1 cellular context compared by ENCODE assay signal in the genomic region with DNA sequence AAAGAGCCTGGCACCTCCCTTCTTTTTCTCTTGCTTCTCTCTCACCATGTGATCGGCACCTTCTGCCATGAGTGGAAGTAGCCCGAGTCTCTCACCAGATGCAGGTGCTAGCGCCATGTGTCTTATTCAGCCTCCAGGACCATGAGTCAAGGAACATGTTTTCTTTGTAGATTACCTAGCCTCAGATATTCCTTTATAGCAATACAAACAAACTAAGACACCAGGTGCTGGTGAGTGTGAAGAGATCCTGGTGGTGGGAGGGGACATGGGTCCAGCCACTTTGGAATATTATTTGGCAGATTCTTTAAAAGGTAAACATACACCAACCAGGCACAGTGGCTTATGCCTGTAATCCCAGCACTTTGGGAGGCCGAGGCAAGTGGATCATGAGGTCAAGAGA.
TF ChIP-seq lines count a peak whose summit lies in the region.

No MANE protein-coding gene starts in this region.

TF ChIP-seq in GM23338, 12 proteins besides CTCF, POLR2A, EP300 and RAD21 (continued from another document):
- TF ChIP-seq CREB1 (CRISPR knock-in tag; IDR thresholded peaks at IDR 0.05; ENCODE audit: low read depth), result no peak
- no peak for TF ChIP-seq POLR2AphosphoS5 (IDR thresholded peaks at IDR 0.05; ENCODE audit: low read depth)
- no peak for TF ChIP-seq ZNF114 (CRISPR knock-in tag; IDR thresholded peaks at IDR 0.05)
- no peak for TF ChIP-seq JUNB (IDR thresholded peaks at IDR 0.05; ENCODE audit: unreplicated experiment)
